ENCODE assay signal across 1 cellular context in genomic region chr16:66315210-66315825, GRCh38.
TF ChIP-seq lines count a peak whose summit lies in the region.

No MANE protein-coding gene starts in this region.

TF ChIP-seq in GM23338, 12 proteins besides CTCF, POLR2A, EP300 and RAD21 (continued from another document):
- TF ChIP-seq REST (IDR thresholded peaks at IDR 0.05; ENCODE audit: unreplicated experiment), result no peak
TF ChIP-seq in GM23338: peak in this region for 0.
